In genomic region chr20:8305449-8305978, GRCh38 we compare ENCODE assay signal across 9 cellular contexts.
DNase-seq lines count a peak whose midpoint lies in the region; ATAC-seq and TF ChIP-seq lines count a peak whose summit lies in the region.
"Had no signal": no experiment of that assay in that cellular context is flagged by ENCODE, and none has a peak within 500 bp of the region (broad histone marks: within the 10 kb centered on the region; RNA-seq: fewer than 3 reads in every experiment).

No MANE protein-coding gene starts in this region.

- DNase-seq in AG20443 (ENCODE audit: low spot score), result peak; percentile 25
- DNase-seq in NCI-H510A treated with DMSO at 0.1 percent for 48 hours (lab: John Stamatoyannopoulos, UW), result peak; percentile 29
- DNase-seq in activated CD8-positive, alpha-beta memory T cell treated with anti-CD3 and anti-CD28 coated beads, Interleukin-2, amount 50 U/mL, for 1 hour (ENCODE audit: extremely low read depth), result peak; percentile 28
- DNase-seq in fibroblast of mammary gland (ENCODE audit: low read depth), result peak; percentile 49
- peak in 7 of 10 donors; percentile 22 to 83 (median 36) for DNase-seq in posterior cingulate gyrus
- no peak for DNase-seq in hippocampal formation (lab: John Stamatoyannopoulos, UW)

- intact Hi-C loops in posterior cingulate gyrus (cut with DNase I), result no loop called here

- H3K4me3 ChIP-seq in fibroblast of mammary gland (ENCODE audit: control insufficient read depth, low read depth, low read length), result no peak overlapping the region
- H3K4me3 ChIP-seq: uterus had no signal

- TF ChIP-seq CTCF in fibroblast of mammary gland (conservative IDR thresholded peaks at IDR 0.05; ENCODE audit: control insufficient read depth, insufficient read depth, low read depth, low read length), result peak; percentile 76

- ATAC-seq in GM18868 (IDR thresholded peaks at IDR 0.05; ENCODE audit: unreplicated experiment) (peak; percentile 97), HG03064 (IDR thresholded peaks at IDR 0.05; ENCODE audit: low read depth, unreplicated experiment) (peak; percentile 86)

Comparison
In these comparisons a context has a peak if more than half of its experiments do, and no peak if none do; other contexts are left out.
1. DNase-seq: peak in AG20443 (single experiment), NCI-H510A treated with DMSO at 0.1 percent for 48 hours (single experiment), activated CD8-positive, alpha-beta memory T cell treated with anti-CD3 and anti-CD28 coated beads, Interleukin-2, amount 50 U/mL, for 1 hour (single experiment), fibroblast of mammary gland (single experiment) and posterior cingulate gyrus (7 of 10); none in hippocampal formation (0 of 2).